In the genomic region with DNA sequence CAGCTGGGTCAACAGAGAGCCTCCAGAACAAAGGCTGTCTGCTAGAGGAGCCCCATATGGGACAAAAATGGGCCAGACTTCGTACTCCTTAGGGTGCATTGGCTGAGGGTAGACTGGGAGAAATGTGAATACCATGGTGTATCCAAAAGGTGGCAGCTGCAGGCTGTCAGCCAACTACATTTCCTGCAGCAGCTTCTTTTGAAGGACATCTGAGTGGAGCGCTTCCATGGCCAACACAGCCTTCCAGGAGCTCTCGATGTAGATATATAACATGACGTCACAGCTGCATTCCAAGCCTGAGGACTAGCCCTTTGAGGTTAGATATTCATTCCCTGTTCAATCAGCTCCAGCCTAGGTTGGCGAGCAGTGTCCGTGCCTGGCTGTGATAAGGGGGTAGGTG, we compare ENCODE assay signal across 17 cellular contexts.
DNase-seq lines count a peak whose midpoint lies in the region; ATAC-seq, FAIRE-seq and TF ChIP-seq lines count a peak whose summit lies in the region.
"Had no signal": no experiment of that assay in that cellular context is flagged by ENCODE, and none has a peak within 500 bp of the region (broad histone marks: within the 10 kb centered on the region; RNA-seq: fewer than 3 reads in every experiment).

No MANE protein-coding gene starts in this region.

- H3K4me1 ChIP-seq in lower lobe of right lung: no peaks in the 10 kb centered on the region

- no peaks in the 10 kb centered on the region for H3K36me3 ChIP-seq in lower lobe of right lung

- H3K9me3 ChIP-seq in lower lobe of right lung: no peaks in the 10 kb centered on the region

- intact Hi-C loops in lower lobe of right lung (cut with DNase I): no loop called here

- FAIRE-seq in D721Med (lab: Jason Lieb, UNC) (no peak), frontal cortex (lab: Jason Lieb, UNC) (no peak)
- FAIRE-seq: endometrium had no signal

- ATAC-seq in lower lobe of right lung: peak; percentile 64 to 76
- ATAC-seq: activated T-cell treated with anti-CD3 and anti-CD28 coated beads, Interleukin-2, amount 50 U/mL, for 72 hours; sciatic nerve had no signal

- TF ChIP-seq CTCF in D721Med (IDR thresholded peaks at IDR 0.05; ENCODE audit: insufficient read depth, missing control alignments) (peak; percentile 3), lower lobe of right lung (IDR thresholded peaks at IDR 0.05) (no peak)

- no peak overlapping the region for H3K4me3 ChIP-seq in lower lobe of right lung

- no peak overlapping the region for H3K27ac ChIP-seq in lower lobe of right lung

- H3K27me3 ChIP-seq in lower lobe of right lung (ENCODE audit: low read depth): no peaks in the 10 kb centered on the region

- DNase-seq in D721Med (ENCODE audit: insufficient read length, low spot score): no peak
- peak; percentile 19 for DNase-seq in HuH-7 (ENCODE audit: low spot score)
- DNase-seq in amniotic epithelial cell (ENCODE audit: low read depth): peak; percentile 9
- DNase-seq in lower lobe of right lung: no peak
- DNase-seq in NCI-H1048 (lab: John Stamatoyannopoulos, UW): no peak
- DNase-seq in RKO (ENCODE audit: low spot score): no peak
- DNase-seq in frontal cortex (ENCODE audit: low spot score in 2 of 2): no peak
- no peak for DNase-seq in HT-29 (ENCODE audit: low spot score)
- DNase-seq: activated CD4-positive, alpha-beta memory T cell treated with anti-CD3 and anti-CD28 coated beads for 36 hours; activated naive CD8-positive, alpha-beta T cell treated with anti-CD3 and anti-CD28 coated beads, Interleukin-2, amount 10 ng/mL, durations not matched to agents 7 days and 5 days; activated T-cell treated with anti-CD3 and anti-CD28 coated beads, Interleukin-2, amount 50 U/mL, for 72 hours; foreskin melanocyte; H9; NCI-H345; stimulated activated CD4-positive, alpha-beta T cell treated with anti-CD3 and anti-CD28 coated beads, Interleukin-2, amount 100 ng/mL, for 24 hours had no signal

Comparison
In these comparisons a context has a peak if more than half of its experiments do, and no peak if none do; other contexts are left out.
1. DNase-seq: peak in HuH-7 (single experiment) and amniotic epithelial cell (single experiment); none in D721Med (single experiment), lower lobe of right lung (single experiment), NCI-H1048 (single experiment), RKO (single experiment), frontal cortex (0 of 2) and HT-29 (single experiment).